1 cellular context compared by ENCODE assay signal in genomic region chr5:108381955-108382783, GRCh38.
TF ChIP-seq lines count a peak whose summit lies in the region.

FBXL17 (minus strand) TSS chr5:108382098.

TF ChIP-seq in HepG2, 621 proteins besides CTCF, POLR2A, EP300 and RAD21 (continued from another document and continues in another):
- TF ChIP-seq TFE3 (CRISPR knock-in tag; IDR thresholded peaks at IDR 0.05) (peak; percentile 87), ZUFSP (CRISPR knock-in tag; IDR thresholded peaks at IDR 0.05; ENCODE audit: borderline replicate concordance) (no peak), ZFP36 (IDR thresholded peaks at IDR 0.05; ENCODE audit: borderline replicate concordance, low read depth, low read length, partially characterized antibody) (no peak), PRDM10 (CRISPR knock-in tag; IDR thresholded peaks at IDR 0.05; ENCODE audit: low read depth) (peak; percentile 51; the same call in 1 of the 2 replicates), BCL6 (CRISPR knock-in tag; IDR thresholded peaks at IDR 0.05) (peak; percentile 69), NR2F2 (IDR thresholded peaks at IDR 0.05; ENCODE audit: borderline replicate concordance, low read depth) (no peak), SP4 (CRISPR knock-in tag; IDR thresholded peaks at IDR 0.05) (peak; percentile 72; the same call in 1 of the 2 replicates), ZNF256 (CRISPR knock-in tag; conservative IDR thresholded peaks at IDR 0.05) (peak; percentile 69; the same call in 1 of the 2 replicates), ARNT (IDR thresholded peaks at IDR 0.05) (no peak), CSRNP1 (CRISPR knock-in tag; IDR thresholded peaks at IDR 0.05) (peak; percentile 84), CBX5 (CRISPR knock-in tag; IDR thresholded peaks at IDR 0.05; ENCODE audit: borderline replicate concordance) (peak; percentile 87; the same call in 1 of the 2 replicates), ZNF639 (CRISPR knock-in tag; conservative IDR thresholded peaks at IDR 0.05) (peak; percentile 82; the same call in 1 of the 2 replicates), KLF12 (CRISPR knock-in tag; IDR thresholded peaks at IDR 0.05; ENCODE audit: borderline replicate concordance) (peak; percentile 87; the same call in 1 of the 2 replicates), ZNF121 (CRISPR knock-in tag; IDR thresholded peaks at IDR 0.05) (no peak), ZFYVE20 (CRISPR knock-in tag; IDR thresholded peaks at IDR 0.05; ENCODE audit: borderline replicate concordance, low read depth) (peak; percentile 82; the same call in 1 of the 2 replicates), TAF1 (CRISPR knock-in tag; IDR thresholded peaks at IDR 0.05) (peak; percentile 65), BCL3 (CRISPR knock-in tag; IDR thresholded peaks at IDR 0.05) (peak; percentile 80), LBX2 (CRISPR knock-in tag; IDR thresholded peaks at IDR 0.05; ENCODE audit: borderline replicate concordance) (no peak; the same call in 1 of the 2 replicates), TP53 (CRISPR knock-in tag; conservative IDR thresholded peaks at IDR 0.05) (no peak), ELF3 (CRISPR knock-in tag; IDR thresholded peaks at IDR 0.05) (peak; percentile 78), ARID2 (CRISPR knock-in tag; IDR thresholded peaks at IDR 0.05; ENCODE audit: borderline replicate concordance) (peak; percentile 98), FUBP1 (CRISPR knock-in tag; IDR thresholded peaks at IDR 0.05; ENCODE audit: borderline replicate concordance) (no peak), E2F2 (CRISPR knock-in tag; IDR thresholded peaks at IDR 0.05; ENCODE audit: borderline replicate concordance) (no peak), MXI1 (IDR thresholded peaks at IDR 0.05; ENCODE audit: borderline replicate concordance, low read depth, low read length) (peak; percentile 17; the same call in 1 of the 3 replicates), ZNF263 (CRISPR knock-in tag; IDR thresholded peaks at IDR 0.05) (peak; percentile 67; the same call in 1 of the 2 replicates), ZNF543 (CRISPR knock-in tag; IDR thresholded peaks at IDR 0.05) (peak; percentile 81), ZFP36L1 (CRISPR knock-in tag; IDR thresholded peaks at IDR 0.05) (peak; percentile 94), ZNF775 (CRISPR knock-in tag; IDR thresholded peaks at IDR 0.05; ENCODE audit: borderline replicate concordance) (no peak), ZNF83 (CRISPR knock-in tag; IDR thresholded peaks at IDR 0.05; ENCODE audit: borderline replicate concordance) (no peak; the same call in 1 of the 2 replicates), KLF15 (CRISPR knock-in tag; IDR thresholded peaks at IDR 0.05; ENCODE audit: borderline replicate concordance) (peak; percentile 93), ZFP91 (CRISPR knock-in tag; IDR thresholded peaks at IDR 0.05; ENCODE audit: borderline replicate concordance) (peak; percentile 84), ZNF720 (CRISPR knock-in tag; IDR thresholded peaks at IDR 0.05) (no peak), PLSCR1 (CRISPR knock-in tag; IDR thresholded peaks at IDR 0.05; ENCODE audit: borderline replicate concordance) (no peak; the same call in 1 of the 2 replicates), BRF2 (CRISPR knock-in tag; IDR thresholded peaks at IDR 0.05) (peak; percentile 95), ZEB1 (IDR thresholded peaks at IDR 0.05; ENCODE audit: insufficient replicate concordance, low read depth) (no peak)
